ENCODE assay signal across 1 cellular context in the genomic region with DNA sequence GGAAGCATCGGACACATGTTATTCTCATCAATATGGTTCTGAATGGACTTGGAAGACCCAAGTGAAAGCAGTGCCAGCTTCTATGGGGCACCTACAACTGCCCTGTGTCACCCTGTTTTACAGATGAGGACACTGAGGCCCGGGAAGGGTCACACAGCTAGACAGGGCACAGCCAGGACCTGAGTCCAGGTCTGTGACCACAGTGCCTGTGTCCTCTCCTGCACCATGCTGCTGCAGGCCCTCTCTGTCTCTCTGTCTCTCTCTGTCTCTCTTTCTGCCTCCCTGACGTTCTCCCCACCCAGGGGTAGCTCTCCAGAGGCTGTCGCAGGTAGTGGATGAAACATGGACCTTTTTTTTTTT.
TF ChIP-seq lines count a peak whose summit lies in the region.

No MANE protein-coding gene starts in this region.

TF ChIP-seq in WTC11, 78 proteins besides CTCF, POLR2A, EP300 and RAD21:
- TF ChIP-seq ZNF425 (CRISPR knock-in tag; conservative IDR thresholded peaks at IDR 0.05) = no peak
- TF ChIP-seq JAZF1 (CRISPR knock-in tag; IDR thresholded peaks at IDR 0.05) = no peak
- no peak for TF ChIP-seq ERG (CRISPR knock-in tag; IDR thresholded peaks at IDR 0.05)
- no peak for TF ChIP-seq ESRRA (CRISPR knock-in tag; IDR thresholded peaks at IDR 0.05; ENCODE audit: borderline replicate concordance)
- TF ChIP-seq ZNF317 (CRISPR knock-in tag; IDR thresholded peaks at IDR 0.05; ENCODE audit: borderline replicate concordance, low read depth) = no peak
- no peak for TF ChIP-seq TCF7 (CRISPR knock-in tag; IDR thresholded peaks at IDR 0.05; ENCODE audit: low read depth)
- no peak for TF ChIP-seq FOXJ3 (CRISPR knock-in tag; IDR thresholded peaks at IDR 0.05; ENCODE audit: borderline replicate concordance)
- no peak for TF ChIP-seq ZNF671 (CRISPR knock-in tag; IDR thresholded peaks at IDR 0.05)
- TF ChIP-seq, protein P1, sequence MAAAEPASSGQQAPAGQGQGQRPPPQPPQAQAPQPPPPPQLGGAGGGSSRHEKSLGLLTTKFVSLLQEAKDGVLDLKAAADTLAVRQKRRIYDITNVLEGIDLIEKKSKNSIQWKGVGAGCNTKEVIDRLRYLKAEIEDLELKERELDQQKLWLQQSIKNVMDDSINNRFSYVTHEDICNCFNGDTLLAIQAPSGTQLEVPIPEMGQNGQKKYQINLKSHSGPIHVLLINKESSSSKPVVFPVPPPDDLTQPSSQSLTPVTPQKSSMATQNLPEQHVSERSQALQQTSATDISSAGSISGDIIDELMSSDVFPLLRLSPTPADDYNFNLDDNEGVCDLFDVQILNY (CRISPR knock-in tag; IDR thresholded peaks at IDR 0.05) = no peak
- TF ChIP-seq, protein P2, sequence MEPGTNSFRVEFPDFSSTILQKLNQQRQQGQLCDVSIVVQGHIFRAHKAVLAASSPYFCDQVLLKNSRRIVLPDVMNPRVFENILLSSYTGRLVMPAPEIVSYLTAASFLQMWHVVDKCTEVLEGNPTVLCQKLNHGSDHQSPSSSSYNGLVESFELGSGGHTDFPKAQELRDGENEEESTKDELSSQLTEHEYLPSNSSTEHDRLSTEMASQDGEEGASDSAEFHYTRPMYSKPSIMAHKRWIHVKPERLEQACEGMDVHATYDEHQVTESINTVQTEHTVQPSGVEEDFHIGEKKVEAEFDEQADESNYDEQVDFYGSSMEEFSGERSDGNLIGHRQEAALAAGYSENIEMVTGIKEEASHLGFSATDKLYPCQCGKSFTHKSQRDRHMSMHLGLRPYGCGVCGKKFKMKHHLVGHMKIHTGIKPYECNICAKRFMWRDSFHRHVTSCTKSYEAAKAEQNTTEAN (CRISPR knock-in tag; IDR thresholded peaks at IDR 0.05) = no peak
- TF ChIP-seq, protein P3, sequence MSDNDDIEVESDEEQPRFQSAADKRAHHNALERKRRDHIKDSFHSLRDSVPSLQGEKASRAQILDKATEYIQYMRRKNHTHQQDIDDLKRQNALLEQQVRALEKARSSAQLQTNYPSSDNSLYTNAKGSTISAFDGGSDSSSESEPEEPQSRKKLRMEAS (CRISPR knock-in tag; IDR thresholded peaks at IDR 0.05) = no peak
- TF ChIP-seq ZNF423 (CRISPR knock-in tag; IDR thresholded peaks at IDR 0.05) = no peak
- no peak for TF ChIP-seq OVOL2 (CRISPR knock-in tag; IDR thresholded peaks at IDR 0.05; ENCODE audit: borderline replicate concordance)
- no peak for TF ChIP-seq E2F4 (CRISPR knock-in tag; IDR thresholded peaks at IDR 0.05; ENCODE audit: borderline replicate concordance, low read depth)
- TF ChIP-seq IRF2 (CRISPR knock-in tag; IDR thresholded peaks at IDR 0.05; ENCODE audit: borderline replicate concordance, low read depth) = no peak
- TF ChIP-seq, protein P4, sequence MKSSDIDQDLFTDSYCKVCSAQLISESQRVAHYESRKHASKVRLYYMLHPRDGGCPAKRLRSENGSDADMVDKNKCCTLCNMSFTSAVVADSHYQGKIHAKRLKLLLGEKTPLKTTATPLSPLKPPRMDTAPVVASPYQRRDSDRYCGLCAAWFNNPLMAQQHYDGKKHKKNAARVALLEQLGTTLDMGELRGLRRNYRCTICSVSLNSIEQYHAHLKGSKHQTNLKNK (CRISPR knock-in tag; IDR thresholded peaks at IDR 0.05) = no peak
- no peak for TF ChIP-seq FOXK1 (CRISPR knock-in tag; IDR thresholded peaks at IDR 0.05)
